8 cellular contexts compared by ENCODE assay signal in the genomic region with DNA sequence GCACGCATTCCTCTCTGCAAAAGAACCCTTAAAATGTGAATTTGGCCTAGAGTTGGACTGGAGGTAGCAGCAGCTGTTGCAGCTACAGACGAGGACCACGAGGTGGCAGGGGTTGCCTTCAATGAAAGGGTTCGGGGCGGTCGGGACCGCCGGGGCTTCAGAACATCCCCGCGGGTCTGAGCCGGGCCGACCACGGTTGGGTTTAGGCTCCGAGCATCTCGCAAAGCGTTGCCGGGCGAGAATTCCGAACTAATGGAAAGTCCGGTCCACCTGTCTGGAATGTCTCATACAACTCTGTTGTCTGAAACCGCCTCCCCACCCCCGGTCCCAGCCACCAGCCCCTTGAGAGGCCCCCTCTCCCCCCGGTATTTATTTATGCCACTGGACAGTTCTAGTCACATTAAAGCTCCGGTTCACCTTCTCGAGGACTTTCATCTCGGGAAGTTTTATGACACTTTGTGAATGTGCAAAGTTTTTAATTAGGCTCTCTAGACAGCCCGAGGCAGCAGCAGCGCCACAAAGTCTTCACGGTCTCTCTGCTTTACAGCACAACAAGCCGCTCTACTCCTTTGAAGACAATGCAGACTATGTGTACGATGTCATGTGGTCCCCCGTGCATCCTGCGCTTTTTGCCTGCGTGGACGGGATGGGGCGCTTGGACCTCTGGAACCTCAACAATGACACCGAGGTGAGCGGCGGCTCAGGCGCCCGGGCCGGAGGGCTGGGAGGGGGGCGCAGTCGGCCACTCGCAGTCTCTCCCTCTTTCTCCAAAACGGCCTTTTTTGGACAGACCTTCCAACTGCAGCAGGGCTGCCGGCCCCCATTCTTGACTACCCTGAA.
DNase-seq lines count a peak whose midpoint lies in the region; ATAC-seq, FAIRE-seq and TF ChIP-seq lines count a peak whose summit lies in the region.

No MANE protein-coding gene starts in this region.

- FAIRE-seq in frontal cortex (lab: Jason Lieb, UNC): no peak

- H3K36me3 ChIP-seq in neuron (ENCODE audit: insufficient read depth, low read length) (no peaks in the 10 kb centered on the region), tibial artery (no peaks in the 10 kb centered on the region)

- peak overlapping the region; percentile 93 for H2AFZ ChIP-seq in neuron (ENCODE audit: low read depth, low read length)

- H3K4me3 ChIP-seq in neuron (ENCODE audit: low read length): peak overlapping the region; percentile 52
- peak overlapping the region; percentile 48 to 61 for H3K4me3 ChIP-seq in tibial artery

- ATAC-seq in GM21723 (IDR thresholded peaks at IDR 0.05; ENCODE audit: unreplicated experiment): peak; percentile 84

- intact Hi-C loops in tibial artery (cut with DNase I; ENCODE audit: low total_unique reads): loop anchor here (5.0 kb wide), 1 partner anchor 952 kb away; no protein-coding TSS in a partner anchor

- H3K27ac ChIP-seq in tibial artery: no peak overlapping the region

- peaks cover 37% of the 10 kb centered on the region for H3K27me3 ChIP-seq in neuron (ENCODE audit: insufficient read depth, low read length)
- H3K27me3 ChIP-seq in tibial artery: no peaks in the 10 kb centered on the region

- H3K4me1 ChIP-seq in neuron (ENCODE audit: insufficient read depth, low read length) (peaks cover 9% of the 10 kb centered on the region), tibial artery (peaks cover 0 to 11% (median 3%) of the 10 kb centered on the region in 4 donors)

- H3K9me3 ChIP-seq in neuron (ENCODE audit: low read length): no peaks in the 10 kb centered on the region
- H3K9me3 ChIP-seq in tibial artery: no peaks in the 10 kb centered on the region

- TF ChIP-seq CTCF in tibial artery (IDR thresholded peaks at IDR 0.05): peak; percentile 66 to 81

- DNase-seq in DMS79 (lab: John Stamatoyannopoulos, UW) (peak; percentile 62), LHCN-M2 (ENCODE audit: low read depth) (peak; percentile 54), RPMI8226 (peak; percentile 50), frontal cortex (ENCODE audit: low spot score in 2 of 2) (peak; percentile 59 to 76), tibial artery (peak; percentile 47 to 70)
- peak; percentile 5 to 16 (median 9) for DNase-seq in activated naive CD4-positive, alpha-beta T cell (lab: John Stamatoyannopoulos, UW)

Comparison
In these comparisons a context has a peak if more than half of its experiments do, and no peak if none do; other contexts are left out.
1. DNase-seq: peak in every context shown above with its lines; median percentile 68 in frontal cortex; 62 in DMS79; 58 in tibial artery; 54 in LHCN-M2; 50 in RPMI8226; 9 in activated naive CD4-positive, alpha-beta T cell.